8 cellular contexts compared by ENCODE assay signal in genomic region chr3:130111185-130111864, GRCh38. TPM values are rescaled to one million over a fixed set of nuclear protein-coding genes. Genes with fewer than 3 reads are reported as not detected.
DNase-seq lines count a peak whose midpoint lies in the region; ATAC-seq and TF ChIP-seq lines count a peak whose summit lies in the region.

No MANE protein-coding gene starts in this region.

- H3F3A ChIP-seq in Loucy (ENCODE audit: low read depth) = no peaks in the 10 kb centered on the region

- H3K9me3 Mint-ChIP-seq in nephron progenitor cell = no peaks in the 10 kb centered on the region
- no peaks in the 10 kb centered on the region for H3K9me3 Mint-ChIP-seq in stimulated activated naive CD8-positive, alpha-beta T cell treated with anti-CD3 and anti-CD28 coated beads, Interleukin-15, Interleukin-2, amounts not matched to agents 100 ng/mL and 50 ng/mL, for 24 hours

- H3K27ac Mint-ChIP-seq in nephron progenitor cell = peak overlapping the region; percentile 98
- peak overlapping the region; percentile 94 for H3K27ac Mint-ChIP-seq in stimulated activated naive CD8-positive, alpha-beta T cell treated with anti-CD3 and anti-CD28 coated beads, Interleukin-15, Interleukin-2, amounts not matched to agents 100 ng/mL and 50 ng/mL, for 24 hours

- H3K36me3 Mint-ChIP-seq in nephron progenitor cell (ENCODE audit: low read depth) = peaks cover 10% of the 10 kb centered on the region
- peaks cover 4% of the 10 kb centered on the region for H3K36me3 Mint-ChIP-seq in stimulated activated naive CD8-positive, alpha-beta T cell treated with anti-CD3 and anti-CD28 coated beads, Interleukin-15, Interleukin-2, amounts not matched to agents 100 ng/mL and 50 ng/mL, for 24 hours (ENCODE audit: low read depth)

- H3K4me3 ChIP-seq in H7 (ENCODE audit: insufficient read depth, low read depth, low read length) (peak overlapping the region; percentile 74), Loucy (ENCODE audit: low read length, poor library complexity, severe bottlenecking) (peak overlapping the region; percentile 83), RWPE2 (ENCODE audit: severe bottlenecking) (peak overlapping the region; percentile 56), fibroblast of the aortic adventitia (ENCODE audit: low read depth, low read length) (peak overlapping the region; percentile 77)

- peak overlapping the region; percentile 81 for H3K27ac ChIP-seq in RWPE2 (ENCODE audit: poor library complexity, severe bottlenecking)

- peak overlapping the region; percentile 94 for H3K4me3 Mint-ChIP-seq in nephron progenitor cell
- peak overlapping the region; percentile 95 for H3K4me3 Mint-ChIP-seq in stimulated activated naive CD8-positive, alpha-beta T cell treated with anti-CD3 and anti-CD28 coated beads, Interleukin-15, Interleukin-2, amounts not matched to agents 100 ng/mL and 50 ng/mL, for 24 hours

- no peaks in the 10 kb centered on the region for H3K9me3 ChIP-seq in Loucy (ENCODE audit: insufficient read depth, low read depth, low read length)
- no peaks in the 10 kb centered on the region for H3K9me3 ChIP-seq in RWPE2 (ENCODE audit: severe bottlenecking)

- peaks cover 33% of the 10 kb centered on the region for H3K4me1 Mint-ChIP-seq in nephron progenitor cell
- H3K4me1 Mint-ChIP-seq in stimulated activated naive CD8-positive, alpha-beta T cell treated with anti-CD3 and anti-CD28 coated beads, Interleukin-15, Interleukin-2, amounts not matched to agents 100 ng/mL and 50 ng/mL, for 24 hours (ENCODE audit: low read depth) = peaks cover 27% of the 10 kb centered on the region

- peak overlapping the region; percentile 81 for H3K4me2 ChIP-seq in Loucy (ENCODE audit: low read depth, low read length, poor library complexity, severe bottlenecking)

- ATAC-seq in RWPE2 (ENCODE audit: low read depth) = peak; percentile 100

- H3K9me2 ChIP-seq in Loucy (replicated peaks; ENCODE audit: low read depth, low read length) = no peaks in the 10 kb centered on the region

- TF ChIP-seq CTCF in Loucy (conservative IDR thresholded peaks at IDR 0.05; ENCODE audit: low read length) (no peak), RWPE2 (IDR thresholded peaks at IDR 0.05; ENCODE audit: poor library complexity, severe bottlenecking) (no peak), fibroblast of the aortic adventitia (IDR thresholded peaks at IDR 0.05; ENCODE audit: insufficient read depth, low read length) (no peak), nephron progenitor cell (IDR thresholded peaks at IDR 0.05) (no peak)

- H3K27me3 ChIP-seq in H7 (ENCODE audit: control insufficient read depth, insufficient read depth, low read length) (no peaks in the 10 kb centered on the region), Loucy (ENCODE audit: insufficient read depth, low read length, poor library complexity, severe bottlenecking) (no peaks in the 10 kb centered on the region), RWPE2 (ENCODE audit: insufficient read depth, poor library complexity, severe bottlenecking) (no peaks in the 10 kb centered on the region)

- no peaks in the 10 kb centered on the region for H3K79me2 ChIP-seq in Loucy (ENCODE audit: insufficient read depth, low read length)

- peak; percentile 99 for DNase-seq in ELF-1 (ENCODE audit: low read depth, low spot score)
- peak; percentile 96 for DNase-seq in H7
- peak; percentile 99 for DNase-seq in RWPE2 (ENCODE audit: low spot score)
- peak; percentile 100 for DNase-seq in activated effector memory CD4-positive, alpha-beta T cell treated with anti-CD3 and anti-CD28 coated beads, Interleukin-2, amount 50 U/mL, for 16 hours
- peak; percentile 98 for DNase-seq in fibroblast of the aortic adventitia (ENCODE audit: low read depth)
- peak; percentile 100 for DNase-seq in nephron progenitor cell

- H3K9ac ChIP-seq in Loucy (ENCODE audit: low read depth, low read length, poor library complexity, severe bottlenecking) = peak overlapping the region; percentile 73

- H3K4me1 ChIP-seq in Loucy (ENCODE audit: insufficient read depth, low read length, poor library complexity, severe bottlenecking) (peaks cover 10% of the 10 kb centered on the region), RWPE2 (ENCODE audit: insufficient read depth, poor library complexity, severe bottlenecking) (peaks cover 4% of the 10 kb centered on the region)

- H3K36me3 ChIP-seq in H7 (replicated peaks; ENCODE audit: control insufficient read depth, insufficient read depth, low read length) (no peaks in the 10 kb centered on the region), Loucy (ENCODE audit: insufficient read depth, low read length) (no peaks in the 10 kb centered on the region), RWPE2 (ENCODE audit: low read depth) (no peaks in the 10 kb centered on the region)

- no peaks in the 10 kb centered on the region for H3K27me3 Mint-ChIP-seq in nephron progenitor cell (ENCODE audit: low read depth, poor library complexity)
- H3K27me3 Mint-ChIP-seq in stimulated activated naive CD8-positive, alpha-beta T cell treated with anti-CD3 and anti-CD28 coated beads, Interleukin-15, Interleukin-2, amounts not matched to agents 100 ng/mL and 50 ng/mL, for 24 hours = no peaks in the 10 kb centered on the region

- peak overlapping the region; percentile 87; the same call in 1 of the 2 replicates for H2AFZ ChIP-seq in Loucy (ENCODE audit: low read length)

- no peaks in the 10 kb centered on the region for H4K20me1 ChIP-seq in Loucy (ENCODE audit: insufficient read depth, low read length, poor library complexity, severe bottlenecking)

RNA-seq across cellular contexts. Expression of gene ALG1L2, which starts 29.7 kb away (rescaled TPM):
- 1.3 and 1.7 TPM in 2 replicates for total RNA-seq in H7 (2014; rRNA removed; shearing (Covaris generic))
- total RNA-seq in fibroblast of the aortic adventitia (ENCODE audit: low replicate concordance) = 0.54 TPM in 1 of 2 replicates, not detected in the other

Comparison
In these comparisons a context has a peak if more than half of its experiments do, and no peak if none do; other contexts are left out.
1. Peak in every context shown above with its lines: DNase-seq, ATAC-seq, H3K4me3 ChIP-seq and H3K27ac ChIP-seq.